8 cellular contexts compared by ENCODE assay signal in genomic region chr2:32278476-32278853, GRCh38. TPM values are rescaled to one million over a fixed set of nuclear protein-coding genes. Genes with fewer than 3 reads are reported as not detected.
DNase-seq lines count a peak whose midpoint lies in the region; ATAC-seq and TF ChIP-seq lines count a peak whose summit lies in the region.

No MANE protein-coding gene starts in this region.

- H2BK15ac ChIP-seq in IMR-90 (ENCODE audit: low read depth, low read length), result no peak overlapping the region

- no peak overlapping the region for H3K18ac ChIP-seq in IMR-90 (ENCODE audit: low read depth, low read length)

- intact Hi-C loops in IMR-90 (cut with micrococcal nuclease), result no loop called here

- H2BK120ac ChIP-seq in IMR-90 (ENCODE audit: low read depth, low read length), result no peak overlapping the region

- in situ Hi-C loops in IMR-90 (cut with MboI; ENCODE audit: low sequenced_read_pairs), result no loop called here

- CTCF ChIA-PET in AG04449 (lab: Yijun Ruan, JAX), result interaction anchor here (0.6 to 1.1 kb wide), 2 partner anchors 9 to 53 kb away, joined by 3 read pairs; no protein-coding TSS in a partner anchor
- CTCF ChIA-PET in IMR-90 (lab: Yijun Ruan, JAX), result no interaction called here

- peak overlapping the region; percentile 99 for H3K9ac ChIP-seq in IMR-90 (ENCODE audit: low read depth, low read length)

- WGBS in IMR-90 (ENCODE audit: extremely low coverage in 2 of 2, insufficient read length in 1 of 2), 2 experiments, result no CpG with 5 or more reads among the region's 6 CpGs

- H3K27me3 Mint-ChIP-seq in central memory CD8-positive, alpha-beta T cell, result peaks cover 12% of the 10 kb centered on the region

- TF ChIP-seq CTCF in AG04449 (IDR thresholded peaks at IDR 0.05; ENCODE audit: insufficient read depth, low read length, missing control alignments) (no peak), IMR-90 (conservative IDR thresholded peaks at IDR 0.05; ENCODE audit: low read depth, low read length) (no peak)

- peak overlapping the region; percentile 52 for H2BK5ac ChIP-seq in IMR-90 (ENCODE audit: low read depth, low read length, poor library complexity, severe bottlenecking)

- H3K4me2 ChIP-seq in IMR-90 (ENCODE audit: low read depth, low read length), result peak overlapping the region; percentile 98

- peak overlapping the region; percentile 86 for H3K4ac ChIP-seq in IMR-90 (ENCODE audit: low read depth, low read length)

- no peaks in the 10 kb centered on the region for H3K9me3 Mint-ChIP-seq in central memory CD8-positive, alpha-beta T cell

- peak overlapping the region; percentile 98 for H3K27ac Mint-ChIP-seq in central memory CD8-positive, alpha-beta T cell (ENCODE audit: low read depth)

- no peak for TF ChIP-seq RAD21 in IMR-90 (IDR thresholded peaks at IDR 0.05; ENCODE audit: low read length)

- POLR2A ChIA-PET in AG04449 (lab: Yijun Ruan, JAX) (no interaction called here), IMR-90 (lab: Charles Lee; ENCODE audit: unreplicated experiment) (no interaction called here)

- BruUV-seq in IMR-90 (replicated peaks; lab: Mats Ljungman, UMichigan), result no TSS peak

- no peaks in the 10 kb centered on the region for H3K27me3 ChIP-seq in IMR-90 (ENCODE audit: control insufficient read depth, insufficient read depth, low read length)
- no peaks in the 10 kb centered on the region for H3K27me3 ChIP-seq in muscle layer of duodenum (ENCODE audit: low read depth, low read length)

- dilution Hi-C loops in IMR-90 (cut with HindIII; ENCODE audit: low sequenced_read_pairs, unreplicated experiment), result no loop called here

- TF ChIP-seq POLR2A in IMR-90 (IDR thresholded peaks at IDR 0.05; ENCODE audit: low read depth, low read length), result no peak

- no peak overlapping the region for H4K91ac ChIP-seq in IMR-90 (ENCODE audit: insufficient read depth, low read depth, low read length)

- DNase-seq in AG04449 (ENCODE audit: low read depth, low spot score) (no peak), IMR-90 (no peak), DMS114 treated with DMSO at 0.1 percent for 48 hours (lab: John Stamatoyannopoulos, UW; ENCODE audit: unreplicated experiment) (no peak), UCSD-AML1 (lab: John Stamatoyannopoulos, UW; ENCODE audit: unreplicated experiment) (no peak), NCI-H2171 treated with DMSO at 0.1 percent for 48 hours (lab: John Stamatoyannopoulos, UW) (no peak)
- DNase-seq in central memory CD8-positive, alpha-beta T cell (ENCODE audit: low spot score in 2 of 2), result no peak

- H2AK5ac ChIP-seq in IMR-90 (ENCODE audit: low read depth, low read length), result peak overlapping the region; percentile 75; the same call in 1 of the 2 replicates

- peak overlapping the region; percentile 90 to 99 for H4K8ac ChIP-seq in IMR-90 (ENCODE audit: low read depth in 2 of 2, low read length in 2 of 2)

- H3K4me1 Mint-ChIP-seq in central memory CD8-positive, alpha-beta T cell, result peaks cover 17% of the 10 kb centered on the region

- H3K36me3 ChIP-seq in IMR-90 (ENCODE audit: control insufficient read depth, insufficient read depth, low read length) (peaks cover 12% of the 10 kb centered on the region), muscle layer of duodenum (ENCODE audit: control insufficient read depth in 1 of 2, insufficient read depth in 2 of 2, low read length in 2 of 2) (no peaks in the 10 kb centered on the region)

- no peak for ATAC-seq in IMR-90 (ENCODE audit: low read depth)
- ATAC-seq in central memory CD8-positive, alpha-beta T cell (replicated peaks; ENCODE audit: extremely low read depth, poor library complexity, severe bottlenecking), result no peak
- ATAC-seq in GM18520 (IDR thresholded peaks at IDR 0.05; ENCODE audit: unreplicated experiment), result no peak

- no peaks in the 10 kb centered on the region for H3K9me1 ChIP-seq in IMR-90 (ENCODE audit: insufficient read depth, low read length)

- H3K36me3 Mint-ChIP-seq in central memory CD8-positive, alpha-beta T cell (ENCODE audit: insufficient read depth), result peaks cover 34% of the 10 kb centered on the region

- H3K4me1 ChIP-seq in IMR-90 (ENCODE audit: control insufficient read depth, insufficient read depth, low read length) (0 out of 2 replicates have a peak, but pooled peaks cover 2% of the 10 kb centered on the region), muscle layer of duodenum (ENCODE audit: control insufficient read depth in 1 of 2, insufficient read depth in 2 of 2, low read length in 2 of 2) (peaks cover 5 to 17% of the 10 kb centered on the region in 2 donors)

- H2AK9ac ChIP-seq in IMR-90 (replicated peaks; ENCODE audit: low read depth, low read length, poor library complexity), result peak overlapping the region; percentile 86

- H3K56ac ChIP-seq in IMR-90 (ENCODE audit: extremely low read depth, insufficient read depth, low read length), result peak overlapping the region; percentile 74

- H3K23ac ChIP-seq in IMR-90 (ENCODE audit: low read depth, low read length), result peak overlapping the region; percentile 86

- peak overlapping the region; percentile 97 for H2AFZ ChIP-seq in IMR-90 (replicated peaks; ENCODE audit: low read length, poor library complexity)

- peaks cover 4 to 22% of the 10 kb centered on the region in 2 experiments; a peak in 3 of 4 replicates for H3K79me1 ChIP-seq in IMR-90 (ENCODE audit: low read depth in 1 of 2, low read length in 2 of 2)

- H3K27ac ChIP-seq in IMR-90 (ENCODE audit: insufficient read depth, low read length) (peak overlapping the region; percentile 95), muscle layer of duodenum (ENCODE audit: low read length) (peak overlapping the region; percentile 90)

- no peaks in the 10 kb centered on the region for H3K9me3 ChIP-seq in IMR-90 (ENCODE audit: control insufficient read depth, insufficient read depth, low read length)
- H3K9me3 ChIP-seq in muscle layer of duodenum (ENCODE audit: control insufficient read depth in 1 of 2, low read length in 2 of 2), result no peaks in the 10 kb centered on the region

- peak overlapping the region; percentile 33 for H3K14ac ChIP-seq in IMR-90 (replicated peaks; ENCODE audit: low read depth, low read length)

- peak overlapping the region; percentile 90 for H3K4me3 Mint-ChIP-seq in central memory CD8-positive, alpha-beta T cell

- H4K20me1 ChIP-seq in IMR-90 (ENCODE audit: insufficient read depth, low read length), result no peaks in the 10 kb centered on the region; the same call in 1 of the 2 replicates

- peak overlapping the region; percentile 91 for H4K5ac ChIP-seq in IMR-90 (ENCODE audit: low read depth, low read length)

- H2BK20ac ChIP-seq in IMR-90 (ENCODE audit: low read depth, low read length), result no peak overlapping the region

- H3K4me3 ChIP-seq in AG04449 (ENCODE audit: low read depth, low read length) (peak overlapping the region; percentile 98), IMR-90 (ENCODE audit: insufficient read depth, low read depth, low read length) (peak overlapping the region; percentile 80), muscle layer of duodenum (ENCODE audit: low read depth in 1 of 2, low read length in 2 of 2) (peak overlapping the region; percentile 86 to 95)

TF ChIP-seq in IMR-90, 13 proteins besides CTCF, POLR2A, EP300 and RAD21:
- TF ChIP-seq NFE2L2 (IDR thresholded peaks at IDR 0.05; ENCODE audit: low read depth, low read length), result no peak

RNA-seq across cellular contexts. Expression of gene YIPF4, which starts 0.8 kb away (rescaled TPM):
- 3.6 and 15.8 TPM in 2 replicates for total RNA-seq in IMR-90 (2012; rRNA removed)
- 4.1 and 6.8 TPM in 2 replicates for polyA plus RNA-seq in IMR-90 (2012; rRNA removed)
- polyA plus RNA-seq in IMR-90 (2012; cell fraction: cytosol; rRNA removed), result 0.77 and 1.0 TPM in 2 replicates
- 0.65 and 2.0 TPM in 2 replicates for polyA plus RNA-seq in IMR-90 (2012; cell fraction: nucleus; rRNA removed; ENCODE audit: low replicate concordance)

RNA-seq across cellular contexts. Expression of gene NLRC4, which starts 13.8 kb away (rescaled TPM):
- not detected in 2 replicates for total RNA-seq in IMR-90 (2012; rRNA removed)
- polyA plus RNA-seq in IMR-90 (2012; rRNA removed), result not detected in 2 replicates
- polyA plus RNA-seq in IMR-90 (2012; cell fraction: cytosol; rRNA removed), result not detected in 2 replicates
- polyA plus RNA-seq in IMR-90 (2012; cell fraction: nucleus; rRNA removed; ENCODE audit: low replicate concordance), result not detected in 2 replicates
